In genomic region chr13:26596458-26596857, GRCh38 we compare ENCODE assay signal across 37 cellular contexts. TPM values are rescaled to one million over a fixed set of nuclear protein-coding genes. Genes with fewer than 3 reads are reported as not detected.
"Had no signal": no experiment of that assay in that cellular context is flagged by ENCODE, and none has a peak within 500 bp of the region (broad histone marks: within the 10 kb centered on the region; RNA-seq: fewer than 3 reads in every experiment).

No MANE protein-coding gene starts in this region.

- H3K36me3 ChIP-seq: adrenal gland, ascending aorta, brain microvascular endothelial cell, breast epithelium, cardiac muscle cell had no signal

- DNase-seq: activated effector memory CD4-positive, alpha-beta T cell treated with anti-CD3 and anti-CD28 coated beads, Interleukin-2, amount 50 U/mL, for 16 hours; activated effector memory CD4-positive, alpha-beta T cell treated with Interleukin-2 at 50 U/mL for 16 hours; activated gamma-delta T cell; activated gamma-delta T cell treated with Interleukin-2 at 50 U/mL for 16 hours; activated naive CD4-positive, alpha-beta T cell; activated naive CD4-positive, alpha-beta T cell treated with anti-CD3 and anti-CD28 coated beads for 36 hours; activated naive CD4-positive, alpha-beta T cell treated with anti-CD3 and anti-CD28 coated beads, Interleukin-2, amount 10 ng/mL, durations not matched to agents 7 days and 5 days; activated naive CD4-positive, alpha-beta T cell treated with anti-CD3 and anti-CD28 coated beads, Interleukin-2, amount 50 U/mL, for 16 hours; activated naive CD4-positive, alpha-beta T cell treated with Interleukin-2 at 50 U/mL for 16 hours; activated naive CD8-positive, alpha-beta T cell treated with anti-CD3 and anti-CD28 coated beads for 36 hours; activated naive CD8-positive, alpha-beta T cell treated with anti-CD3 and anti-CD28 coated beads, Interleukin-2, amount 10 ng/mL, durations not matched to agents 7 days and 5 days; activated naive CD8-positive, alpha-beta T cell treated with anti-CD3 and anti-CD28 coated beads, Interleukin-2, amount 50 U/mL, for 24 hours; activated T-cell treated with anti-CD3 and anti-CD28 coated beads, Interleukin-2, amount 50 U/mL, for 24 hours; activated T-cell treated with anti-CD3 and anti-CD28 coated beads, Interleukin-2, amount 50 U/mL, for 4 hours; activated T-cell treated with anti-CD3 and anti-CD28 coated beads, Interleukin-2, amount 50 U/mL, for 48 hours; activated T-cell treated with anti-CD3 and anti-CD28 coated beads, Interleukin-2, amount 50 U/mL, for 72 hours; adrenal gland; amniotic stem cell; amygdala; anterior cingulate cortex; aorta; body of pancreas; brain microvascular endothelial cell; caudate nucleus; central memory CD4-positive, alpha-beta T cell; cerebellar nuclear complex had no signal

- H3K4me1 Mint-ChIP-seq: activated naive CD4-positive, alpha-beta T cell treated with anti-CD3 and anti-CD28 coated beads, Interleukin-2, amount 10 ng/mL, durations not matched to agents 7 days and 5 days; activated naive CD4-positive, alpha-beta T cell treated with anti-CD3 and anti-CD28 coated beads, Interleukin-2, amount 50 U/mL, for 24 hours; activated naive CD8-positive, alpha-beta T cell treated with anti-CD3 and anti-CD28 coated beads for 36 hours; activated naive CD8-positive, alpha-beta T cell treated with anti-CD3 and anti-CD28 coated beads, Interleukin-2, amount 50 U/mL, for 24 hours; activated T-helper 17 cell treated with anti-CD3 and anti-CD28 coated beads, Interleukin-2, amount 50 U/mL, for 72 hours; central memory CD8-positive, alpha-beta T cell had no signal

- H3K4me1 ChIP-seq: ascending aorta, breast epithelium had no signal

- H3K27ac Mint-ChIP-seq: activated naive CD4-positive, alpha-beta T cell treated with anti-CD3 and anti-CD28 coated beads for 36 hours; activated naive CD4-positive, alpha-beta T cell treated with anti-CD3 and anti-CD28 coated beads, Interleukin-2, amount 10 ng/mL, durations not matched to agents 7 days and 5 days; activated naive CD4-positive, alpha-beta T cell treated with anti-CD3 and anti-CD28 coated beads, Interleukin-2, amount 50 U/mL, for 24 hours; activated naive CD4-positive, alpha-beta T cell treated with anti-CD3 and anti-CD28 coated beads, Interleukin-2, amount 50 U/mL, for 72 hours; activated naive CD8-positive, alpha-beta T cell; activated naive CD8-positive, alpha-beta T cell treated with anti-CD3 and anti-CD28 coated beads for 36 hours; activated naive CD8-positive, alpha-beta T cell treated with anti-CD3 and anti-CD28 coated beads, Interleukin-2, amount 10 ng/mL, durations not matched to agents 7 days and 5 days; activated naive CD8-positive, alpha-beta T cell treated with anti-CD3 and anti-CD28 coated beads, Interleukin-2, amount 50 U/mL, for 24 hours; activated T-cell treated with anti-CD3 and anti-CD28 coated beads, Interleukin-2, amount 50 U/mL, for 24 hours; activated T-cell treated with anti-CD3 and anti-CD28 coated beads, Interleukin-2, amount 50 U/mL, for 72 hours; activated T-helper 1 cell treated with anti-CD3 and anti-CD28 coated beads, Interleukin-12 subunit alpha, Interleukin-12 subunit beta, Interleukin-2, Interleukin-4 antibody, amounts not matched to agents 30 ng/mL and 10 ng/mL and 1 ng/mL, durations not matched to agents 14 hours and 24 hours and 36 hours; activated T-helper 17 cell treated with anti-CD3 and anti-CD28 coated beads, Interleukin-2, amount 50 U/mL, for 72 hours; activated T-helper 2 cell treated with anti-CD3 and anti-CD28 coated beads, Interferon-gamma antibody, Interleukin-2, Interleukin-4, amounts not matched to agents 10 μg/mL and 5 μg/mL and 100 μg/mL, durations not matched to agents 14 hours and 24 hours and 36 hours; brain had no signal

- H3K9me3 ChIP-seq: adrenal gland had no signal

- H3K4me3 Mint-ChIP-seq: activated naive CD4-positive, alpha-beta T cell treated with anti-CD3 and anti-CD28 coated beads for 36 hours; activated naive CD4-positive, alpha-beta T cell treated with anti-CD3 and anti-CD28 coated beads, Interleukin-2, amount 10 ng/mL, durations not matched to agents 7 days and 5 days; activated naive CD4-positive, alpha-beta T cell treated with anti-CD3 and anti-CD28 coated beads, Interleukin-2, amount 50 U/mL, for 24 hours; activated naive CD8-positive, alpha-beta T cell; activated naive CD8-positive, alpha-beta T cell treated with anti-CD3 and anti-CD28 coated beads for 36 hours; activated naive CD8-positive, alpha-beta T cell treated with anti-CD3 and anti-CD28 coated beads, Interleukin-2, amount 10 ng/mL, durations not matched to agents 7 days and 5 days; activated naive CD8-positive, alpha-beta T cell treated with anti-CD3 and anti-CD28 coated beads, Interleukin-2, amount 50 U/mL, for 24 hours; activated T-cell treated with anti-CD3 and anti-CD28 coated beads, Interleukin-2, amount 50 U/mL, for 24 hours; activated T-cell treated with anti-CD3 and anti-CD28 coated beads, Interleukin-2, amount 50 U/mL, for 4 hours; activated T-cell treated with anti-CD3 and anti-CD28 coated beads, Interleukin-2, amount 50 U/mL, for 72 hours; activated T-helper 1 cell treated with anti-CD3 and anti-CD28 coated beads, Interleukin-12 subunit alpha, Interleukin-12 subunit beta, Interleukin-2, Interleukin-4 antibody, amounts not matched to agents 30 ng/mL and 10 ng/mL and 1 ng/mL, durations not matched to agents 14 hours and 24 hours and 36 hours; activated T-helper 17 cell treated with anti-CD3 and anti-CD28 coated beads, Interleukin-2, amount 50 U/mL, for 72 hours; brain; central memory CD8-positive, alpha-beta T cell had no signal

- H3K27ac ChIP-seq: adrenal gland, ascending aorta, body of pancreas, brain microvascular endothelial cell, breast epithelium, cardiac muscle cell had no signal

- H3K36me3 Mint-ChIP-seq: activated naive CD4-positive, alpha-beta T cell treated with anti-CD3 and anti-CD28 coated beads, Interleukin-2, amount 10 ng/mL, durations not matched to agents 7 days and 5 days; activated naive CD8-positive, alpha-beta T cell; activated naive CD8-positive, alpha-beta T cell treated with anti-CD3 and anti-CD28 coated beads for 36 hours; activated naive CD8-positive, alpha-beta T cell treated with anti-CD3 and anti-CD28 coated beads, Interleukin-2, amount 10 ng/mL, durations not matched to agents 7 days and 5 days had no signal

- ATAC-seq: activated naive CD4-positive, alpha-beta T cell treated with anti-CD3 and anti-CD28 coated beads, Interleukin-2, amount 50 U/mL, for 72 hours; activated naive CD8-positive, alpha-beta T cell treated with anti-CD3 and anti-CD28 coated beads, Interleukin-2, amount 50 U/mL, for 24 hours; activated T-cell treated with anti-CD3 and anti-CD28 coated beads, Interleukin-2, amount 50 U/mL, for 4 hours; activated T-cell treated with anti-CD3 and anti-CD28 coated beads, Interleukin-2, amount 50 U/mL, for 72 hours; activated T-helper 17 cell treated with anti-CD3 and anti-CD28 coated beads, Interleukin-2, amount 50 U/mL, for 72 hours; body of pancreas had no signal

- H3K4me3 ChIP-seq: adrenal gland, ascending aorta, body of pancreas, breast epithelium, cardiac muscle cell had no signal

- H3K27me3 Mint-ChIP-seq: brain had no signal

RNA-seq across cellular contexts. Expression of gene WASF3, which starts 39.0 kb away (rescaled TPM):
- total RNA-seq: activated naive CD4-positive, alpha-beta T cell treated with anti-CD3 and anti-CD28 coated beads for 36 hours; activated naive CD8-positive, alpha-beta T cell treated with anti-CD3 and anti-CD28 coated beads, Interleukin-2, amount 10 ng/mL, durations not matched to agents 7 days and 5 days had no signal
